ENCODE assay signal across 14 cellular contexts in the genomic region with DNA sequence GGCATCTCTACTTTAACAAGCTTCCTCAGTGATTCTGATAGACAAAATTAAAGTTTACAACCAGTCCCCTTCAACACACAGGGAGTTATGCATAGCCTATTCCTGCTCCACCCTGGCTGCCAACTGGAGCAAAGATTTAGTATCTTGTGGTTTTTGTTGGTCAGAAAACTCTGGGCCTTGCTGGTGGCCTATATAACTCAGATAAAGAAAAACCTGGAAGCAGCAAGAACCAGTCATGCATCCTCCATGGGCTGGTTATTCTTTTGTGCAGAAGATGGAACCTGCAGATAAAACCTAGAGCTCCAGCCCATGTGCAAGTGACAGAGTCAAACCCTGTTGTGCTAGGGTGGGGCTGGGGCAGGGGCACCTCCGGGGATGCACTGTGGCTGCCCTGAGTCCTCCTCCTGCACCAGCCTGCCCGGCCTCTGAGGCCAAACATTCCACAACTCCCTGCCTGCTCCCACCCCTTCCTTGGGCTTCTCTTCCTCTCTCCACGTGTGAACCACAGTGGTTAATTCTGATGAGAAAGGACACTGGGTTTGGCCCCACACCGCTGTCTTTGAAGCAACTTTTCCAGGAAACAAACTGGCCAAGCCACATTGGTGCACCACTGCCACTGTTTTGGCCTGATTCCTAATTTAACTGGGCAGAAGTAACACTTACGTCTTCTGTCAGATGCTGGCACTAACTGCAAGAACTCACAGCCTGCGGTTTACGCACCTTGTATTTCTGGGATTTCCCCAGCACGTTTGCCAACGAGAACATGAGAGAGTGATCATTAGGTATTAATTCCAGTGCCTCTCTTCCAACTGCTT. TPM values are rescaled to one million over a fixed set of nuclear protein-coding genes. Genes with fewer than 3 reads are reported as not detected.
DNase-seq lines count a peak whose midpoint lies in the region; ATAC-seq lines count a peak whose summit lies in the region.
"Had no signal": no experiment of that assay in that cellular context is flagged by ENCODE, and none has a peak within 500 bp of the region (broad histone marks: within the 10 kb centered on the region; RNA-seq: fewer than 3 reads in every experiment).

No MANE protein-coding gene starts in this region.

- H3K36me3 Mint-ChIP-seq in activated naive CD4-positive, alpha-beta T cell treated with anti-CD3 and anti-CD28 coated beads, Interleukin-2, amount 10 ng/mL, durations not matched to agents 7 days and 5 days, result peaks cover 50% of the 10 kb centered on the region
- peaks cover 0 to 17% of the 10 kb centered on the region in 2 donors for H3K36me3 Mint-ChIP-seq in activated naive CD4-positive, alpha-beta T cell treated with anti-CD3 and anti-CD28 coated beads, Interleukin-2, amount 50 U/mL, for 72 hours

- ATAC-seq in activated naive CD4-positive, alpha-beta T cell treated with anti-CD3 and anti-CD28 coated beads, Interleukin-2, amount 50 U/mL, for 72 hours, result no peak
- ATAC-seq: HepG2 had no signal

- H3K27ac ChIP-seq in cingulate gyrus (ENCODE audit: low read depth, low read length), result peak overlapping the region; percentile 50
- H3K27ac ChIP-seq: brain microvascular endothelial cell, stomach had no signal

- H3K27ac Mint-ChIP-seq in activated naive CD4-positive, alpha-beta T cell treated with anti-CD3 and anti-CD28 coated beads, Interleukin-2, amount 10 ng/mL, durations not matched to agents 7 days and 5 days, result peak overlapping the region; percentile 7
- no peak overlapping the region for H3K27ac Mint-ChIP-seq in activated naive CD4-positive, alpha-beta T cell treated with anti-CD3 and anti-CD28 coated beads, Interleukin-2, amount 50 U/mL, for 72 hours

- H3K27me3 Mint-ChIP-seq in activated naive CD4-positive, alpha-beta T cell treated with anti-CD3 and anti-CD28 coated beads, Interleukin-2, amount 10 ng/mL, durations not matched to agents 7 days and 5 days, result no peaks in the 10 kb centered on the region

- no peak for DNase-seq in activated naive CD4-positive, alpha-beta T cell treated with anti-CD3 and anti-CD28 coated beads, Interleukin-2, amount 10 ng/mL, durations not matched to agents 7 days and 5 days
- no peak for DNase-seq in activated naive CD4-positive, alpha-beta T cell treated with anti-CD3 and anti-CD28 coated beads, Interleukin-2, amount 50 U/mL, for 72 hours (ENCODE audit: low spot score in 2 of 2)
- DNase-seq in NCI-H446 (lab: John Stamatoyannopoulos, UW) (peak; percentile 31 to 60), renal cortical epithelial cell (ENCODE audit: low read depth) (peak; percentile 26), NCI-H226 (no peak), NCI-H2029 treated with DMSO at 0.1 percent for 48 hours (lab: John Stamatoyannopoulos, UW) (no peak)
- DNase-seq in activated CD4-positive, alpha-beta T cell treated with anti-CD3 and anti-CD28 coated beads for 4 hours, result no peak
- DNase-seq: activated CD8-positive, alpha-beta memory T cell treated with anti-CD3 and anti-CD28 coated beads, Interleukin-2, amount 50 U/mL, for 48 hours; brain microvascular endothelial cell; DMS79; NCI-H187; stomach had no signal

- H3K4me1 Mint-ChIP-seq in activated naive CD4-positive, alpha-beta T cell treated with anti-CD3 and anti-CD28 coated beads, Interleukin-2, amount 10 ng/mL, durations not matched to agents 7 days and 5 days, result peaks cover 37% of the 10 kb centered on the region

- H3K9me3 Mint-ChIP-seq in activated naive CD4-positive, alpha-beta T cell treated with anti-CD3 and anti-CD28 coated beads, Interleukin-2, amount 10 ng/mL, durations not matched to agents 7 days and 5 days, result peaks cover 6% of the 10 kb centered on the region
- H3K9me3 Mint-ChIP-seq in activated naive CD4-positive, alpha-beta T cell treated with anti-CD3 and anti-CD28 coated beads, Interleukin-2, amount 50 U/mL, for 72 hours, result peaks cover 0 to 4% of the 10 kb centered on the region in 2 donors

- no peak overlapping the region for H3K4me3 Mint-ChIP-seq in activated naive CD4-positive, alpha-beta T cell treated with anti-CD3 and anti-CD28 coated beads, Interleukin-2, amount 10 ng/mL, durations not matched to agents 7 days and 5 days

- CTCF ChIA-PET in activated naive CD4-positive, alpha-beta T cell treated with anti-CD3 and anti-CD28 coated beads, Interleukin-2, amount 10 ng/mL, durations not matched to agents 7 days and 5 days (lab: Charles Lee), result interaction anchor here (0.8 kb wide), 1 partner anchor 24 kb away, joined by 3 read pairs; no protein-coding TSS in a partner anchor

RNA-seq across cellular contexts. Expression of a gene that starts 23.3 kb away (rescaled TPM):
- total RNA-seq in activated naive CD4-positive, alpha-beta T cell treated with anti-CD3 and anti-CD28 coated beads, Interleukin-2, amount 50 U/mL, for 72 hours, result 1 to 10 TPM in 1 of 2 donors, not detected in 1; 5.2 TPM
- total RNA-seq in renal cortical epithelial cell, result 6.1 and 7.8 TPM in 2 replicates

Comparison
In these comparisons a context has a peak if more than half of its experiments do, and no peak if none do; other contexts are left out.
1. DNase-seq: peak in NCI-H446 (2 of 2) and renal cortical epithelial cell (single experiment); none in activated naive CD4-positive, alpha-beta T cell treated with anti-CD3 and anti-CD28 coated beads, Interleukin-2, amount 10 ng/mL, durations not matched to agents 7 days and 5 days (single experiment), activated naive CD4-positive, alpha-beta T cell treated with anti-CD3 and anti-CD28 coated beads, Interleukin-2, amount 50 U/mL, for 72 hours (0 of 2), activated CD4-positive, alpha-beta T cell treated with anti-CD3 and anti-CD28 coated beads for 4 hours (0 of 2), NCI-H226 (single experiment) and NCI-H2029 treated with DMSO at 0.1 percent for 48 hours (single experiment).